Comparison of ENCODE assay signal across 10 cellular contexts in genomic region chr2:23624378-23624777, GRCh38.
DNase-seq lines count a peak whose midpoint lies in the region; ATAC-seq and TF ChIP-seq lines count a peak whose summit lies in the region.
"Had no signal": no experiment of that assay in that cellular context is flagged by ENCODE, and none has a peak within 500 bp of the region (broad histone marks: within the 10 kb centered on the region; RNA-seq: fewer than 3 reads in every experiment).

No MANE protein-coding gene starts in this region.

- H3K27ac ChIP-seq in HCT116 (ENCODE audit: low read depth, low read length) (no peak overlapping the region), lower lobe of right lung (no peak overlapping the region), mesenchymal stem cell (ENCODE audit: low read length, poor library complexity, severe bottlenecking) (no peak overlapping the region)

- H3K79me1 ChIP-seq in mesenchymal stem cell (replicated peaks; ENCODE audit: low read length, poor library complexity, severe bottlenecking), result peaks cover 5% of the 10 kb centered on the region

- H4K8ac ChIP-seq in mesenchymal stem cell (ENCODE audit: low read length), result no peak overlapping the region

- no peak overlapping the region for H2AFZ ChIP-seq in HCT116 (ENCODE audit: low read depth, low read length, poor library complexity, severe bottlenecking)
- no peak overlapping the region for H2AFZ ChIP-seq in mesenchymal stem cell (ENCODE audit: low read depth, low read length)

- WGBS in mesenchymal stem cell, result 55% methylated on average over 5 of the region's 5 CpGs

- no peak overlapping the region for H2BK15ac ChIP-seq in mesenchymal stem cell (ENCODE audit: low read depth, poor library complexity, severe bottlenecking)

- H3K27ac Mint-ChIP-seq in activated CD8-positive, alpha-beta T cell treated with anti-CD3 and anti-CD28 coated beads, Interleukin-2, amount 10 ng/mL, durations not matched to agents 7 days and 5 days, result no peak overlapping the region

- H3K4me1 Mint-ChIP-seq in activated CD8-positive, alpha-beta T cell treated with anti-CD3 and anti-CD28 coated beads, Interleukin-2, amount 10 ng/mL, durations not matched to agents 7 days and 5 days (ENCODE audit: low read depth), result no peaks in the 10 kb centered on the region

- H3K4me1 ChIP-seq in HCT116 (ENCODE audit: control insufficient read depth in 1 of 2, insufficient read depth in 2 of 2, low read length in 2 of 2), result no peaks in the 10 kb centered on the region
- H3K4me1 ChIP-seq in lower lobe of right lung, result no peaks in the 10 kb centered on the region
- H3K4me1 ChIP-seq in mesenchymal stem cell (ENCODE audit: control insufficient read depth, insufficient read depth, low read depth, low read length), result peaks cover 10% of the 10 kb centered on the region

- H3K18ac ChIP-seq in mesenchymal stem cell (ENCODE audit: low read depth in 1 of 2, low read length in 2 of 2), result no peak overlapping the region

- no peaks in the 10 kb centered on the region for H3K9me3 ChIP-seq in HCT116 (ENCODE audit: control insufficient read depth in 1 of 2, insufficient read depth in 1 of 2, low read depth in 1 of 2, low read length in 2 of 2)
- no peaks in the 10 kb centered on the region for H3K9me3 ChIP-seq in lower lobe of right lung
- no peaks in the 10 kb centered on the region for H3K9me3 ChIP-seq in mesenchymal stem cell (ENCODE audit: control insufficient read depth, low read length)

- no peaks in the 10 kb centered on the region for H4K20me1 ChIP-seq in HCT116 (ENCODE audit: insufficient read depth)

- RAD21 ChIA-PET in HCT116 (lab: Charles Lee; ENCODE audit: low non-redundant PET in 1 of 2, low total read pairs in 2 of 2, uncharacterized antibody in 2 of 2, unreplicated experiment in 2 of 2), result no interaction called here

- H3K27me3 ChIP-seq in HCT116 (ENCODE audit: insufficient read depth, low read length), result no peaks in the 10 kb centered on the region
- H3K27me3 ChIP-seq in lower lobe of right lung (ENCODE audit: low read depth), result no peaks in the 10 kb centered on the region
- H3K27me3 ChIP-seq in mesenchymal stem cell (ENCODE audit: control insufficient read depth in 1 of 2, insufficient read depth in 1 of 2, low read length in 2 of 2), result no peaks in the 10 kb centered on the region

- no peak for TF ChIP-seq POLR2A in HCT116 (IDR thresholded peaks at IDR 0.05; ENCODE audit: borderline replicate concordance, extremely low read depth, insufficient read depth, insufficient read length)

- no peaks in the 10 kb centered on the region for H3K9me2 ChIP-seq in HCT116 (ENCODE audit: insufficient read depth)

- no peak overlapping the region for H3K14ac ChIP-seq in mesenchymal stem cell (ENCODE audit: low read length in 2 of 2)

- CTCF ChIA-PET in HCT116 (lab: Charles Lee), result interaction anchor here (1.0 to 1.1 kb wide), 3 partner anchors 9 to 22 kb away, joined by 3 to 6 read pairs (median 3); no protein-coding TSS in a partner anchor
- CTCF ChIA-PET in activated CD8-positive, alpha-beta T cell treated with anti-CD3 and anti-CD28 coated beads, Interleukin-2, amount 10 ng/mL, durations not matched to agents 7 days and 5 days (lab: Charles Lee), result interaction anchor here (0.7 to 1.4 kb wide), 7 partner anchors 8 to 131 kb away, joined by 3 to 12 read pairs (median 3); no protein-coding TSS in a partner anchor

- H2BK120ac ChIP-seq in mesenchymal stem cell (ENCODE audit: low read depth, low read length), result no peak overlapping the region

- no peak overlapping the region for H4K91ac ChIP-seq in mesenchymal stem cell (ENCODE audit: low read length)

- no TSS peak for BruUV-seq in HCT116 (replicated peaks; lab: Mats Ljungman, UMichigan)

- peaks cover 5% of the 10 kb centered on the region for H3K9me3 Mint-ChIP-seq in activated CD8-positive, alpha-beta T cell treated with anti-CD3 and anti-CD28 coated beads, Interleukin-2, amount 10 ng/mL, durations not matched to agents 7 days and 5 days (ENCODE audit: insufficient read depth)

- H2BK5ac ChIP-seq in mesenchymal stem cell (ENCODE audit: low read depth, low read length, poor library complexity, severe bottlenecking), result no peak overlapping the region

- H3K4ac ChIP-seq in mesenchymal stem cell (ENCODE audit: low read depth in 1 of 2, low read length in 2 of 2), result no peak overlapping the region

- H3K27me3 Mint-ChIP-seq in activated CD8-positive, alpha-beta T cell treated with anti-CD3 and anti-CD28 coated beads, Interleukin-2, amount 10 ng/mL, durations not matched to agents 7 days and 5 days (ENCODE audit: low read depth), result no peaks in the 10 kb centered on the region
- H3K27me3 Mint-ChIP-seq: stimulated activated naive CD8-positive, alpha-beta T cell treated with anti-CD3 and anti-CD28 coated beads, Interleukin-15, amount 100 ng/mL, for 72 hours had no signal

- no peak overlapping the region for H3K4me3 ChIP-seq in HCT116 (replicated peaks in 1 of 2; ENCODE audit: low read depth in 1 of 2, low read length in 2 of 2)
- H3K4me3 ChIP-seq in lower lobe of right lung, result no peak overlapping the region
- H3K4me3 ChIP-seq in mesenchymal stem cell (ENCODE audit: insufficient read depth in 1 of 2, low read depth in 1 of 2, low read length in 2 of 2), result no peak overlapping the region

- H3K4me2 ChIP-seq in HCT116 (ENCODE audit: low read length) (no peak overlapping the region), mesenchymal stem cell (ENCODE audit: low read length, poor library complexity, severe bottlenecking) (no peak overlapping the region)

- TF ChIP-seq RAD21 in HCT116 (IDR thresholded peaks at IDR 0.05; ENCODE audit: low read depth), result no peak

- no peak overlapping the region for H2BK12ac ChIP-seq in mesenchymal stem cell (ENCODE audit: low read length in 2 of 2)

- H3K36me3 ChIP-seq in HCT116 (ENCODE audit: control insufficient read depth in 1 of 2, insufficient read depth in 2 of 2, low read length in 2 of 2) (no peaks in the 10 kb centered on the region), lower lobe of right lung (no peaks in the 10 kb centered on the region), mesenchymal stem cell (ENCODE audit: control insufficient read depth in 1 of 2, insufficient read depth in 2 of 2, low read depth in 1 of 2, low read length in 2 of 2) (peaks cover 0 to 7% of the 10 kb centered on the region in 2 experiments)

- DNase-seq in CD1c-positive myeloid dendritic cell (ENCODE audit: extremely low spot score) (peak; percentile 58), HCT116 (ENCODE audit: low read depth, low spot score) (peak; percentile 13), lower lobe of right lung (peak; percentile 33), NCI-H1105 (lab: John Stamatoyannopoulos, UW) (no peak), GDM1 (lab: John Stamatoyannopoulos, UW) (no peak), mesenchymal stem cell (no peak)
- peak; percentile 38 for DNase-seq in activated CD8-positive, alpha-beta T cell treated with anti-CD3 and anti-CD28 coated beads, Interleukin-2, amount 10 ng/mL, durations not matched to agents 7 days and 5 days
- DNase-seq: NCI-H510A had no signal

- no peaks in the 10 kb centered on the region for H3K36me3 Mint-ChIP-seq in activated CD8-positive, alpha-beta T cell treated with anti-CD3 and anti-CD28 coated beads, Interleukin-2, amount 10 ng/mL, durations not matched to agents 7 days and 5 days (ENCODE audit: low read depth)

- ATAC-seq in HCT116 (peak; percentile 81), lower lobe of right lung (no peak), GM21447 (IDR thresholded peaks at IDR 0.05; ENCODE audit: unreplicated experiment) (no peak)
- no peak for ATAC-seq in activated CD8-positive, alpha-beta T cell treated with anti-CD3 and anti-CD28 coated beads, Interleukin-2, amount 10 ng/mL, durations not matched to agents 7 days and 5 days
- ATAC-seq: stimulated activated naive CD8-positive, alpha-beta T cell treated with anti-CD3 and anti-CD28 coated beads, Interleukin-15, amount 100 ng/mL, for 72 hours had no signal

- intact Hi-C loops in HCT116 (cut with micrococcal nuclease), result no loop called here
- intact Hi-C loops in lower lobe of right lung (cut with DNase I), result no loop called here

- TF ChIP-seq CTCF in HCT116 (IDR thresholded peaks at IDR 0.05 in 2 of 3, conservative IDR thresholded peaks at IDR 0.05 in 1 of 3; ENCODE audit: borderline replicate concordance in 1 of 3, insufficient read depth in 1 of 3, low read depth in 2 of 3, low read length in 2 of 3), result peak in 2 of 3 experiments; percentile 72 to 87; a peak in 4 of 6 replicates
- peak; percentile 23 for TF ChIP-seq CTCF in lower lobe of right lung (IDR thresholded peaks at IDR 0.05)

- no peak overlapping the region for H3K23ac ChIP-seq in mesenchymal stem cell (ENCODE audit: low read length in 2 of 2)

- POLR2A ChIA-PET in HCT116 (lab: Charles Lee), result no interaction called here
- POLR2A ChIA-PET in activated CD8-positive, alpha-beta T cell treated with anti-CD3 and anti-CD28 coated beads, Interleukin-2, amount 10 ng/mL, durations not matched to agents 7 days and 5 days (lab: Charles Lee), result no interaction called here

- no peak overlapping the region for H2AK5ac ChIP-seq in mesenchymal stem cell (ENCODE audit: low read length, severe bottlenecking)

- no peaks in the 10 kb centered on the region for H3K79me2 ChIP-seq in HCT116 (ENCODE audit: insufficient read depth, low read length)

- H3K4me3 Mint-ChIP-seq in activated CD8-positive, alpha-beta T cell treated with anti-CD3 and anti-CD28 coated beads, Interleukin-2, amount 10 ng/mL, durations not matched to agents 7 days and 5 days, result no peak overlapping the region
- H3K4me3 Mint-ChIP-seq: stimulated activated naive CD8-positive, alpha-beta T cell treated with anti-CD3 and anti-CD28 coated beads, Interleukin-15, amount 100 ng/mL, for 72 hours had no signal

- H3K9ac ChIP-seq in HCT116 (ENCODE audit: low read length), result no peak overlapping the region
- no peak overlapping the region for H3K9ac ChIP-seq in mesenchymal stem cell (ENCODE audit: low read length)

TF ChIP-seq in HCT116, 20 proteins besides CTCF, POLR2A, EP300 and RAD21 (continues in another document):
- no peak for TF ChIP-seq SRF (IDR thresholded peaks at IDR 0.05; ENCODE audit: low read depth)
- TF ChIP-seq ZBTB33 (IDR thresholded peaks at IDR 0.05; ENCODE audit: extremely low read depth, insufficient replicate concordance, low read length), result no peak
- no peak for TF ChIP-seq POLR2AphosphoS5 (IDR thresholded peaks at IDR 0.05; ENCODE audit: low read depth, low read length)

Comparison
In these comparisons a context has a peak if more than half of its experiments do, and no peak if none do; other contexts are left out.
1. DNase-seq: peak in CD1c-positive myeloid dendritic cell (single experiment), HCT116 (single experiment), activated CD8-positive, alpha-beta T cell treated with anti-CD3 and anti-CD28 coated beads, Interleukin-2, amount 10 ng/mL, durations not matched to agents 7 days and 5 days (single experiment) and lower lobe of right lung (single experiment); none in NCI-H1105 (single experiment), GDM1 (single experiment) and mesenchymal stem cell (single experiment).